Comparison of ENCODE assay signal across 15 cellular contexts in genomic region chr9:123350590-123351310, GRCh38. TPM values are rescaled to one million over a fixed set of nuclear protein-coding genes. Genes with fewer than 3 reads are reported as not detected.
DNase-seq lines count a peak whose midpoint lies in the region; ATAC-seq and TF ChIP-seq lines count a peak whose summit lies in the region.
"Had no signal": no experiment of that assay in that cellular context is flagged by ENCODE, and none has a peak within 500 bp of the region (broad histone marks: within the 10 kb centered on the region; RNA-seq: fewer than 3 reads in every experiment).

No MANE protein-coding gene starts in this region.

- peak overlapping the region; percentile 31 for H2BK15ac ChIP-seq in neuronal stem cell (ENCODE audit: low read length)

- no peaks in the 10 kb centered on the region for H4K20me1 ChIP-seq in OCI-LY3 (ENCODE audit: insufficient read depth, low read length)

- no peak overlapping the region for H2BK5ac ChIP-seq in neuronal stem cell (ENCODE audit: low read length)

- ATAC-seq in HG03039 (IDR thresholded peaks at IDR 0.05; ENCODE audit: unreplicated experiment): no peak

- no peak overlapping the region for H2BK12ac ChIP-seq in neuronal stem cell (ENCODE audit: low read length)

- no peak overlapping the region for H2BK120ac ChIP-seq in neuronal stem cell (ENCODE audit: low read depth, low read length)

- peaks cover 13% of the 10 kb centered on the region for H3K4me1 ChIP-seq in OCI-LY3 (ENCODE audit: low read length)
- peaks cover 10 to 12% of the 10 kb centered on the region in 2 donors for H3K4me1 ChIP-seq in neuronal stem cell (ENCODE audit: control insufficient read depth in 2 of 2, insufficient read depth in 1 of 2, low read depth in 1 of 2, low read length in 2 of 2)

- H3K9ac ChIP-seq in OCI-LY3 (ENCODE audit: low read length) (no peak overlapping the region), neuronal stem cell (ENCODE audit: low read depth, low read length, poor library complexity) (no peak overlapping the region)

- H3K9me3 ChIP-seq in OCI-LY3 (ENCODE audit: insufficient read depth, low read length) (no peaks in the 10 kb centered on the region), neuronal stem cell (replicated peaks in 1 of 2; ENCODE audit: control insufficient read depth in 2 of 2, insufficient read depth in 1 of 2, low read depth in 1 of 2, low read length in 2 of 2) (peaks cover 0 to 10% of the 10 kb centered on the region in 2 donors)
- H3K9me3 ChIP-seq: neutrophil, transverse colon had no signal

- no peak overlapping the region for H3K23ac ChIP-seq in neuronal stem cell (ENCODE audit: low read depth, low read length, poor library complexity)

- H3K4me3 ChIP-seq in OCI-LY3 (ENCODE audit: low read length) (no peak overlapping the region), neuronal stem cell (ENCODE audit: low read length in 2 of 2) (no peak overlapping the region)
- H3K4me3 ChIP-seq: PC-9, transverse colon had no signal

- H3K4me2 ChIP-seq in OCI-LY3 (ENCODE audit: low read length) (peak overlapping the region; percentile 17; the same call in 1 of the 2 replicates), neuronal stem cell (ENCODE audit: insufficient read depth, low read length, poor library complexity, severe bottlenecking) (no peak overlapping the region)
- H3K4me2 ChIP-seq: PC-9 had no signal

- peaks cover 18% of the 10 kb centered on the region for H3K27me3 ChIP-seq in OCI-LY3 (ENCODE audit: low read depth, low read length)
- peaks cover 0 to 7% (median 3%) of the 10 kb centered on the region in 3 experiments for H3K27me3 ChIP-seq in neuronal stem cell (ENCODE audit: control insufficient read depth in 3 of 3, insufficient read depth in 3 of 3, low read depth in 1 of 3, low read length in 3 of 3)

- no peak overlapping the region for H3K27ac ChIP-seq in OCI-LY3 (ENCODE audit: low read length)
- H3K27ac ChIP-seq in neuronal stem cell (replicated peaks; ENCODE audit: low read length): no peak overlapping the region
- H3K27ac ChIP-seq: 22Rv1, brain microvascular endothelial cell, neutrophil, PC-9, transverse colon had no signal

- no peak overlapping the region for H4K8ac ChIP-seq in neuronal stem cell (ENCODE audit: low read depth, low read length)

- no peaks in the 10 kb centered on the region for H3K79me2 ChIP-seq in OCI-LY3 (ENCODE audit: low read length)

- no CpG with 5 or more reads among the region's 8 CpGs for WGBS in neuronal stem cell (ENCODE audit: extremely low coverage in 2 of 2, insufficient read length in 2 of 2, insufficient replicate concordance in 1 of 2), 2 donors

- H2AK5ac ChIP-seq in neuronal stem cell (ENCODE audit: low read depth, low read length): no peak overlapping the region

- peak; percentile 45 for DNase-seq in DMS 273 (lab: John Stamatoyannopoulos, UW; ENCODE audit: unreplicated experiment)
- no peak for DNase-seq in DMS 273 treated with DMSO at 0.1 percent for 48 hours (lab: John Stamatoyannopoulos, UW)
- peak; percentile 29 for DNase-seq in AG08396 (ENCODE audit: low spot score)
- no peak for DNase-seq in neuronal stem cell (ENCODE audit: low spot score)
- DNase-seq in iPS-NIHi7 (ENCODE audit: extremely low spot score): no peak
- no peak for DNase-seq in globus pallidus (ENCODE audit: low spot score)

- no peaks in the 10 kb centered on the region for H3K36me3 ChIP-seq in OCI-LY3 (replicated peaks; ENCODE audit: low read depth, low read length)
- H3K36me3 ChIP-seq in neuronal stem cell (replicated peaks in 1 of 2; ENCODE audit: control insufficient read depth in 2 of 2, insufficient read depth in 2 of 2, low read length in 2 of 2): peaks cover 0 to 4% of the 10 kb centered on the region in 2 donors
- H3K36me3 ChIP-seq: brain microvascular endothelial cell, neutrophil, transverse colon had no signal

- H2AFZ ChIP-seq in OCI-LY3 (ENCODE audit: low read depth, low read length) (no peak overlapping the region), neuronal stem cell (ENCODE audit: low read length) (no peak overlapping the region)
- H2AFZ ChIP-seq: PC-9 had no signal

- peaks cover 4% of the 10 kb centered on the region for H3K79me1 ChIP-seq in neuronal stem cell (ENCODE audit: low read depth, low read length)

- H3K4ac ChIP-seq in neuronal stem cell (ENCODE audit: low read length): no peak overlapping the region

- no peak overlapping the region for H3K18ac ChIP-seq in neuronal stem cell (ENCODE audit: low read length)

- H4K91ac ChIP-seq in neuronal stem cell (ENCODE audit: low read depth, low read length, poor library complexity): no peak overlapping the region

- TF ChIP-seq CTCF in OCI-LY3 (IDR thresholded peaks at IDR 0.05; ENCODE audit: low read depth, low read length): no peak

- H3K14ac ChIP-seq in neuronal stem cell (ENCODE audit: low read length): no peak overlapping the region

RNA-seq across cellular contexts. Expression of gene CRB2, which starts 5.2 kb away (rescaled TPM):
- polyA plus RNA-seq in neuronal stem cell (2013, experiment 1 of 2): 41.7 TPM
- 41.7 TPM for polyA plus RNA-seq in neuronal stem cell (2013, experiment 2 of 2)
- polyA plus RNA-seq: CD14-positive monocyte, liver had no signal

Comparison
In these comparisons a context has a peak if more than half of its experiments do, and no peak if none do; other contexts are left out.
1. DNase-seq: peak in DMS 273 (single experiment) and AG08396 (single experiment); none in DMS 273 treated with DMSO at 0.1 percent for 48 hours (single experiment), neuronal stem cell (single experiment), iPS-NIHi7 (single experiment) and globus pallidus (single experiment).